19 cellular contexts compared by ENCODE assay signal in the genomic region with DNA sequence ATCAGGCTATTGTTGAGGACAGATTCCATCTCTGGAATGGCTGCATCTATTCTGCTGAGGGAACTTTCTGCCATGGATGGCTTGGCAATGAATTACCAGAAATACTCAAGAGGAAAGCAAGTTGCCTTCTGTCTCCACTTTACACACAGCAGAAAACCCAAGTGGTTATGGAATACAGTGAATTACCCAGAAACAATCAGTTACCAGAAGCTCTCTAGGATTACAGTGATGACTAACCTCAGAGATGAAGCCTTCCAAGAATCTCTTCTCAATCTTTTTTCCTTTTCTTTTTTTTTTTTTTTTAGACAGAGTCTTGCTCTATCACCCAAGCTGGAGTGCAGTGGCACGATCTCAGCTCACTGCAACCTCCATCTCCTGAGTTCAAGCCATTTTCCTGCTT.
A peak's percentile ranks its signal among the peaks of the same experiment; 100 is the strongest.
DNase-seq lines count a peak whose midpoint lies in the region; ATAC-seq and TF ChIP-seq lines count a peak whose summit lies in the region.
"Had no signal": no experiment of that assay in that cellular context is flagged by ENCODE, and none has a peak within 500 bp of the region (broad histone marks: within the 10 kb centered on the region; RNA-seq: fewer than 3 reads in every experiment).

No MANE protein-coding gene starts in this region.

- DNase-seq in DMS79 (lab: John Stamatoyannopoulos, UW): peak; percentile 22
- DNase-seq in NCI-H446 treated with DMSO at 0.1 percent for 48 hours (lab: John Stamatoyannopoulos, UW): peak; percentile 65
- peak; percentile 86 for DNase-seq in epithelial cell of proximal tubule (ENCODE audit: low read depth)
- DNase-seq in myocyte (ENCODE audit: low read depth): peak; percentile 53
- DNase-seq in islet precursor cell: no peak
- no peak for DNase-seq in DMS114 treated with DMSO at 0.1 percent for 48 hours (lab: John Stamatoyannopoulos, UW; ENCODE audit: unreplicated experiment)
- DNase-seq in activated naive CD4-positive, alpha-beta T cell treated with anti-CD3 and anti-CD28 coated beads, Interleukin-2, amount 10 ng/mL, durations not matched to agents 7 days and 5 days: no peak
- DNase-seq: activated CD8-positive, alpha-beta memory T cell treated with anti-CD3 and anti-CD28 coated beads, Interleukin-2, amount 10 ng/mL, durations not matched to agents 7 days and 5 days; activated effector memory CD4-positive, alpha-beta T cell treated with Interleukin-2 at 50 U/mL for 16 hours; naive thymus-derived CD4-positive, alpha-beta T cell; NCI-H774; T-helper 1 cell had no signal

- no peaks in the 10 kb centered on the region for H3K36me3 Mint-ChIP-seq in activated naive CD4-positive, alpha-beta T cell treated with anti-CD3 and anti-CD28 coated beads, Interleukin-2, amount 10 ng/mL, durations not matched to agents 7 days and 5 days
- H3K36me3 Mint-ChIP-seq: activated CD8-positive, alpha-beta memory T cell treated with anti-CD3 and anti-CD28 coated beads, Interleukin-2, amount 10 ng/mL, durations not matched to agents 7 days and 5 days; naive thymus-derived CD4-positive, alpha-beta T cell; WTC11 had no signal

- TF ChIP-seq CTCF in epithelial cell of proximal tubule (conservative IDR thresholded peaks at IDR 0.05; ENCODE audit: low read depth, low read length): no peak

- peaks cover 16% of the 10 kb centered on the region for H3K27me3 Mint-ChIP-seq in activated naive CD4-positive, alpha-beta T cell treated with anti-CD3 and anti-CD28 coated beads, Interleukin-2, amount 10 ng/mL, durations not matched to agents 7 days and 5 days

- no peak overlapping the region for H3K4me3 ChIP-seq in epithelial cell of proximal tubule (ENCODE audit: low read depth, low read length)
- H3K4me3 ChIP-seq: prostate gland, vagina had no signal

- H3K4me3 Mint-ChIP-seq in activated naive CD4-positive, alpha-beta T cell treated with anti-CD3 and anti-CD28 coated beads, Interleukin-2, amount 10 ng/mL, durations not matched to agents 7 days and 5 days: no peak overlapping the region
- H3K4me3 Mint-ChIP-seq: activated CD8-positive, alpha-beta memory T cell treated with anti-CD3 and anti-CD28 coated beads, Interleukin-2, amount 10 ng/mL, durations not matched to agents 7 days and 5 days; dendritic cell treated with granulocyte-macrophage colony-stimulating factor and Interleukin-4, amounts not matched to agents 40 ng/mL and 50 ng/mL, for 4 days; naive thymus-derived CD4-positive, alpha-beta T cell; WTC11 had no signal

- H3K4me1 Mint-ChIP-seq in activated naive CD4-positive, alpha-beta T cell treated with anti-CD3 and anti-CD28 coated beads, Interleukin-2, amount 10 ng/mL, durations not matched to agents 7 days and 5 days: no peaks in the 10 kb centered on the region
- H3K4me1 Mint-ChIP-seq: activated CD8-positive, alpha-beta memory T cell treated with anti-CD3 and anti-CD28 coated beads, Interleukin-2, amount 10 ng/mL, durations not matched to agents 7 days and 5 days; naive thymus-derived CD4-positive, alpha-beta T cell; WTC11 had no signal

- H3K9me3 Mint-ChIP-seq in activated naive CD4-positive, alpha-beta T cell treated with anti-CD3 and anti-CD28 coated beads, Interleukin-2, amount 10 ng/mL, durations not matched to agents 7 days and 5 days: no peaks in the 10 kb centered on the region
- H3K9me3 Mint-ChIP-seq: dendritic cell treated with granulocyte-macrophage colony-stimulating factor and Interleukin-4, amounts not matched to agents 40 ng/mL and 50 ng/mL, for 4 days; naive thymus-derived CD4-positive, alpha-beta T cell; WTC11 had no signal

- CTCF ChIA-PET in activated naive CD4-positive, alpha-beta T cell treated with anti-CD3 and anti-CD28 coated beads, Interleukin-2, amount 10 ng/mL, durations not matched to agents 7 days and 5 days (lab: Charles Lee): no interaction called here

- ATAC-seq in HG03045 (IDR thresholded peaks at IDR 0.05; ENCODE audit: unreplicated experiment): no peak
- ATAC-seq: activated CD8-positive, alpha-beta memory T cell treated with anti-CD3 and anti-CD28 coated beads, Interleukin-2, amount 10 ng/mL, durations not matched to agents 7 days and 5 days; esophagus mucosa; HepG2; naive thymus-derived CD4-positive, alpha-beta T cell; WTC11 had no signal

- no peak overlapping the region for H3K27ac Mint-ChIP-seq in activated naive CD4-positive, alpha-beta T cell treated with anti-CD3 and anti-CD28 coated beads, Interleukin-2, amount 10 ng/mL, durations not matched to agents 7 days and 5 days
- H3K27ac Mint-ChIP-seq: activated CD8-positive, alpha-beta memory T cell treated with anti-CD3 and anti-CD28 coated beads, Interleukin-2, amount 10 ng/mL, durations not matched to agents 7 days and 5 days; dendritic cell treated with granulocyte-macrophage colony-stimulating factor and Interleukin-4, amounts not matched to agents 40 ng/mL and 50 ng/mL, for 4 days; naive thymus-derived CD4-positive, alpha-beta T cell; WTC11 had no signal

Comparison
In these comparisons a context has a peak if more than half of its experiments do, and no peak if none do; other contexts are left out.
1. DNase-seq: peak in DMS79 (single experiment), NCI-H446 treated with DMSO at 0.1 percent for 48 hours (single experiment), epithelial cell of proximal tubule (single experiment) and myocyte (single experiment); none in islet precursor cell (single experiment), DMS114 treated with DMSO at 0.1 percent for 48 hours (single experiment) and activated naive CD4-positive, alpha-beta T cell treated with anti-CD3 and anti-CD28 coated beads, Interleukin-2, amount 10 ng/mL, durations not matched to agents 7 days and 5 days (single experiment).